Comparison of ENCODE assay signal across 8 cellular contexts in the genomic region with DNA sequence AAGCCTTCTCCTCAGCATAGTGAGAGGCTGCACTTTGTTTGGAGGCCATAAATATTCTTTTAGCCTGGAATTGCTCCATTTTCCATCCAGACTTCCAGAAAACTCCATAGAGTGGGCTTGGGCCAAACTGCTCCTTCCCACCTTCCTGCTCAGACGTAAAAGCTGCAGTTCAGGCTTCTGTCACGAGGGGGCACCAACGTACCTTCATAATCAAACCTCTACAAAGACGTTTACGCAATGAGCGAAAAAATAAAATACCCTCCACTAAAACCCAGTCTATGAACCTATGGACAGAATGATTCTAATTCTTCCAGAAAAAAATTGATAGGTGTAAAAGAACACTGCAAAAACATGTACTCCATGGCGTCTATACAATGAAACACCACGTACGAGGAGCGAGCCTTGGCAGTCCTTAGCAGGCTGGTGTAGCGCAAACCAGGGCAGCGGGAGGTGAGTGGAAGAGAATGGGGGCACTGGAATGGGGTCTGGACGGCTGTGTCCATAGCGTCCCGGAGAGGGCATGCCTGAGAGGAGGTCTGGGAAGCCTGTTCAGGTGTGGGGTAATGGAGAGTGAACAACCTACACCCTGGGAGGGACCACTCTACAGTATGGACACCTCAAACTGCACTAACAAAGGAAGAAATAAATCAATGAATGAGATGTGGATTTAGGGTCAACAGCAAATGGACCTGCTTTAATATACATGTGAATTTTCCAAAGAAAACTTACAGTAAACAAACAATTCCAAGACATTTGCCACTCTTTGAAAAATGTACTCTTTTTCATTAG. TPM values are rescaled to one million over a fixed set of nuclear protein-coding genes. Genes with fewer than 3 reads are reported as not detected.
A peak's percentile ranks its signal among the peaks of the same experiment; 100 is the strongest.
DNase-seq lines count a peak whose midpoint lies in the region; ATAC-seq, FAIRE-seq and TF ChIP-seq lines count a peak whose summit lies in the region.

No MANE protein-coding gene starts in this region.

- intact Hi-C loops in mucosa of descending colon (cut with DNase I, micrococcal nuclease) = no loop called here

- no peaks in the 10 kb centered on the region for H3K9me3 ChIP-seq in mucosa of descending colon

- DNase-seq in GM03348 (ENCODE audit: low spot score) (peak; percentile 20), NCI-H748 treated with DMSO at 0.1 percent for 48 hours (lab: John Stamatoyannopoulos, UW) (peak; percentile 44), activated T-cell treated with anti-CD3 and anti-CD28 coated beads for 1 hour (ENCODE audit: low read depth) (peak; percentile 58), epithelial cell of esophagus (ENCODE audit: low read depth) (peak; percentile 63), mucosa of descending colon (peak; percentile 55 to 88 (median 73)), HTR-8/SVneo (ENCODE audit: insufficient read length, low spot score) (no peak)
- DNase-seq in stimulated activated CD8-positive, alpha-beta memory T cell treated with anti-CD3 and anti-CD28 coated beads, Interleukin-2, amount 100 ng/mL, for 48 hours (ENCODE audit: low read depth in 2 of 2) = peak; percentile 24 to 48

- no peaks in the 10 kb centered on the region for H3K4me1 ChIP-seq in mucosa of descending colon (ENCODE audit: low read depth)

- peak; percentile 75 for TF ChIP-seq CTCF in epithelial cell of esophagus (IDR thresholded peaks at IDR 0.05; ENCODE audit: insufficient read depth, low read depth, low read length, missing control alignments)
- peak; percentile 53 for TF ChIP-seq CTCF in mucosa of descending colon (IDR thresholded peaks at IDR 0.05)

- H3K36me3 ChIP-seq in mucosa of descending colon (ENCODE audit: low read depth) = no peaks in the 10 kb centered on the region

- FAIRE-seq in HTR-8/SVneo (lab: Jason Lieb, UNC) = no peak

- ATAC-seq in HG03108 (IDR thresholded peaks at IDR 0.05; ENCODE audit: unreplicated experiment) = peak; percentile 47
- peak; percentile 80 for ATAC-seq in mucosa of descending colon

- H3K4me3 ChIP-seq in epithelial cell of esophagus (ENCODE audit: low read length) (peak overlapping the region; percentile 33), mucosa of descending colon (no peak overlapping the region)

RNA-seq across cellular contexts. Expression of a gene that starts 14.3 kb away (rescaled TPM):
- total RNA-seq in mucosa of descending colon = under 1 TPM in 2 of 3 donors, not detected in 1; 0.17 to 0.28 TPM

RNA-seq across cellular contexts. Expression of a gene that starts 51.7 kb away (rescaled TPM):
- total RNA-seq in mucosa of descending colon = 10 to 100 TPM in 2 of 3 donors, 1 to 10 TPM in 1; 8.7 to 68.0 (median 28.6) TPM
